ENCODE assay signal across 9 cellular contexts in the genomic region with DNA sequence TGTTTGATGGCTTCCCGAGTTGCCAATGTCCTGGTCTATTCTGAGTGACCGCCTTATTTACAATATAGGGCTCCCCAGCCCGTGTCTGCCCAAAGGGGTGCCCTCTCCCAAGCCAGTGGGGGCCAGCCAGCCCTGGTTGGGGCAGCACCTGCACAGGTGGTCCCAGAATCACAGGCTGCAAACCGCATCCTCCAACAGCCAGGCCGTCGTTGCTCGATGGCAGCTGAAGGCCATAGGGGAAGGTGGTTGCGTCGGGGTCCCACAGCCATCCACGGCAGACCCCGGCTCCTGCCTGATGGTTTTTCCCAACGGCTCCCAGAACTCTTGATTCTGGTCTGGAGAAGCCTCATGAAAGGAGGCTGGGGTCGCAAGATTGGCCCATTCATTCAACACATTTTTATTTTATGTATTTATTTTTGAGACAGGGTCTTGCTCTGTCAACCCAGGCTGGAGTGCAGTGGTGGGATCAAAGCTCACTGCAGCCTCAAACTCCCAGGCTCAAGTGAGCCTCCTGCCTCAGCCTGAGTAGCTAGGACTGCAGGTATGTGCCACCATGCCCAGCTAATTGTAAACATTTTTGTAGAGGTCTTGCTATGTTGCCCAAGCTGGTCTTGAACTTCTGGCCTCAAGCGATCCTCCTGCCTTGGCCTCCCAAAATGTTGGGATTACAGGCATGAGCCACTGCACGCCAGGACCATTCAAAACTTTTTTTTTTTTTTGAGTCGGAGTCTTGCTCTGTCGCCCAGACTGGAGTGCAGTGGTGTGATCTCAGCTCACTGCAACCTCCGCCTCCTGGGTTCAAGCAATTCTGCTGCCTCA.
DNase-seq lines count a peak whose midpoint lies in the region; ATAC-seq and TF ChIP-seq lines count a peak whose summit lies in the region.
"Had no signal": no experiment of that assay in that cellular context is flagged by ENCODE, and none has a peak within 500 bp of the region (broad histone marks: within the 10 kb centered on the region; RNA-seq: fewer than 3 reads in every experiment).

No MANE protein-coding gene starts in this region.

- H3K9ac ChIP-seq in BLaER1 treated with 17β-estradiol and CSF1 and Interleukin-3, amounts not matched to agents 10 nM and 100 nM: peak overlapping the region in 10 of 11 experiments; percentile 76 to 89 (median 84); a peak in 18 of 22 replicates
- no peak overlapping the region for H3K9ac ChIP-seq in parathyroid adenoma

- H3K4me2 ChIP-seq in BLaER1 treated with 17β-estradiol and CSF1 and Interleukin-3, amounts not matched to agents 10 nM and 100 nM: peak overlapping the region; percentile 84 to 100 (median 97)
- H3K4me2 ChIP-seq in parathyroid adenoma (ENCODE audit: low read length): peak overlapping the region; percentile 67

- H3K36me3 Mint-ChIP-seq in effector memory CD8-positive, alpha-beta T cell (ENCODE audit: insufficient read depth): no peaks in the 10 kb centered on the region

- H3K36me3 ChIP-seq in BLaER1 treated with 17β-estradiol and CSF1 and Interleukin-3, amounts not matched to agents 10 nM and 100 nM: no peaks in the 10 kb centered on the region
- H3K36me3 ChIP-seq in KOPT-K1 (ENCODE audit: insufficient read depth, low read length): no peaks in the 10 kb centered on the region
- no peaks in the 10 kb centered on the region for H3K36me3 ChIP-seq in parathyroid adenoma (ENCODE audit: control insufficient read depth, insufficient read depth, low read length)

- peaks cover 50 to 74% (median 58%) of the 10 kb centered on the region in 10 experiments for H3K4me1 ChIP-seq in BLaER1 treated with 17β-estradiol and CSF1 and Interleukin-3, amounts not matched to agents 10 nM and 100 nM
- H3K4me1 ChIP-seq in parathyroid adenoma: peaks cover 57% of the 10 kb centered on the region

- H3K4me3 Mint-ChIP-seq in effector memory CD8-positive, alpha-beta T cell: peak overlapping the region; percentile 73 to 90

- peaks cover 21 to 46% of the 10 kb centered on the region in 2 donors for H3K4me1 Mint-ChIP-seq in effector memory CD8-positive, alpha-beta T cell (ENCODE audit: low read depth in 2 of 2)

- H3K27me3 ChIP-seq in BLaER1 treated with 17β-estradiol and CSF1 and Interleukin-3, amounts not matched to agents 10 nM and 100 nM: no peaks in the 10 kb centered on the region
- no peaks in the 10 kb centered on the region for H3K27me3 ChIP-seq in parathyroid adenoma (ENCODE audit: control insufficient read depth, insufficient read depth, low read length)

- H3K27ac ChIP-seq in BLaER1 treated with 17β-estradiol and CSF1 and Interleukin-3, amounts not matched to agents 10 nM and 100 nM: peak overlapping the region in 9 of 11 experiments; percentile 32 to 94 (median 87); a peak in 16 of 22 replicates
- H3K27ac ChIP-seq in KOPT-K1 (ENCODE audit: low read depth, low read length, poor library complexity, severe bottlenecking) (peak overlapping the region; percentile 41), parathyroid adenoma (peak overlapping the region; percentile 98)
- H3K27ac ChIP-seq: SK-N-MC had no signal

- peak overlapping the region; percentile 45 to 73 (median 65); a peak in 19 of 20 replicates for H3K4me3 ChIP-seq in BLaER1 treated with 17β-estradiol and CSF1 and Interleukin-3, amounts not matched to agents 10 nM and 100 nM
- H3K4me3 ChIP-seq in parathyroid adenoma (ENCODE audit: low read depth, low read length): no peak overlapping the region
- H3K4me3 ChIP-seq: SK-N-MC had no signal

- H3K79me2 ChIP-seq in parathyroid adenoma: no peaks in the 10 kb centered on the region

- ATAC-seq in effector memory CD8-positive, alpha-beta T cell (replicated peaks): no peak
- no peak for ATAC-seq in GM18868 (IDR thresholded peaks at IDR 0.05; ENCODE audit: unreplicated experiment)

- H3K9me3 ChIP-seq in BLaER1 treated with 17β-estradiol and CSF1 and Interleukin-3, amounts not matched to agents 10 nM and 100 nM (replicated peaks in 1 of 11): no peaks in the 10 kb centered on the region
- H3K9me3 ChIP-seq in KOPT-K1 (ENCODE audit: insufficient read depth, low read length, poor library complexity, severe bottlenecking): no peaks in the 10 kb centered on the region
- H3K9me3 ChIP-seq in parathyroid adenoma (ENCODE audit: control insufficient read depth, low read length): no peaks in the 10 kb centered on the region

- peak overlapping the region in 1 of 2 donors; percentile 96 for H3K27ac Mint-ChIP-seq in effector memory CD8-positive, alpha-beta T cell

- no peaks in the 10 kb centered on the region for H3K9me3 Mint-ChIP-seq in effector memory CD8-positive, alpha-beta T cell

- no peaks in the 10 kb centered on the region for H3K27me3 Mint-ChIP-seq in effector memory CD8-positive, alpha-beta T cell

- DNase-seq in effector memory CD8-positive, alpha-beta T cell: no peak
- no peak for DNase-seq in hypothalamus (lab: John Stamatoyannopoulos, UW)
- no peak for DNase-seq in iPS-NIHi7 (ENCODE audit: extremely low spot score)
- no peak for DNase-seq in SK-N-DZ (ENCODE audit: low spot score)

- no peak for TF ChIP-seq CTCF in parathyroid adenoma (IDR thresholded peaks at IDR 0.05)

- no peaks in the 10 kb centered on the region for H4K20me1 ChIP-seq in BLaER1 treated with 17β-estradiol and CSF1 and Interleukin-3, amounts not matched to agents 10 nM and 100 nM

- peak overlapping the region; percentile 7 for H2AFZ ChIP-seq in parathyroid adenoma

Comparison
In these comparisons a context has a peak if more than half of its experiments do, and no peak if none do; other contexts are left out.
1. H3K27ac ChIP-seq: peak in every context shown above with its lines; median percentile 98 in parathyroid adenoma; 87 in BLaER1 treated with 17β-estradiol and CSF1 and Interleukin-3, amounts not matched to agents 10 nM and 100 nM; 41 in KOPT-K1.